Comparison of ENCODE assay signal across 23 cellular contexts in the genomic region with DNA sequence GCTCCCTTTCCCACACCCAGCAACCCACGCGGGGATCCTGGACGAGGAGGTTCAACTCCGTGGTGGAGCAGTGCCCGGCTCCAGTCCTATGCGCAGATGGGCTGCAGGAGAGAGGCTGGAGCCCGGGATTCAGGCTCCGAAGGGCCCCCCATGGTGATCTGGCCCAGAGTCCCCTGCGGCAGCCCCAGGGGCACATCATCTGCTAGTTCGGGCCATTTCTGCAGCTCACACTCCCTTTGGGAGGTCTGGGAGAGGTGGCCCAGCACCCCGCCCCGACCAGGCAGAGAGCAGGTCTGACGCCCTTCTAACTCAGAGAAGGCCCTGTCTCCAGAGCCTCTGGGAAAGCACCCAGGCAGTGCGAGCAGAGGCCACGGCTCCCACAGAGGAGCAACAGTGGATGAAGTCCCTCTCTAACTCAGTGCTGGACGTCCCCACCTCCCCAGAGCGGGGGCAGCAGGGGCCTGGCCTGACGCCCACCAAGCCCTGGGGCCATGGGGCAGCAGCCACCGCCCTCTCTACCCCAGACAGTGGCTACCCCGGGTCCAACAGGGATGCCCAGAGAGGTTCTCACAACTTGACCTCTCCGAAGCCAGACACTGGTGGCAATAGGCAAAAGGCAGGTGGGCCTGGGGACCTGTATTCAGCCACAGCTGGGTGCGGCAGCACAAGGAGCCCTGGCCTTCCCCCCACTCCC. TPM values are rescaled to one million over a fixed set of nuclear protein-coding genes. Genes with fewer than 3 reads are reported as not detected.
DNase-seq lines count a peak whose midpoint lies in the region; TF ChIP-seq lines count a peak whose summit lies in the region.
"Had no signal": no experiment of that assay in that cellular context is flagged by ENCODE, and none has a peak within 500 bp of the region (broad histone marks: within the 10 kb centered on the region; RNA-seq: fewer than 3 reads in every experiment).

No MANE protein-coding gene starts in this region.

- H3K9me3 Mint-ChIP-seq in Calu3 (ENCODE audit: low read depth, unreplicated experiment): no peaks in the 10 kb centered on the region
- H3K9me3 Mint-ChIP-seq: CD4-positive, alpha-beta T cell had no signal

- peak overlapping the region; percentile 89 for H3K9ac ChIP-seq in neural cell (ENCODE audit: low read length)
- H3K9ac ChIP-seq: BLaER1, GM23248 had no signal

- H3K27me3 ChIP-seq in neural cell (ENCODE audit: insufficient read depth, low read depth, low read length) (no peaks in the 10 kb centered on the region), stomach (peaks cover 25 to 100% (median 66%) of the 10 kb centered on the region in 3 donors)

- no peaks in the 10 kb centered on the region for H3K36me3 Mint-ChIP-seq in Calu3 (ENCODE audit: insufficient read depth, unreplicated experiment)

- intact Hi-C loops in stomach (cut with DNase I; ENCODE audit: low total_unique reads) (no loop called here), Calu3 (cut with micrococcal nuclease; ENCODE audit: unreplicated experiment) (no loop called here)

- no peak for TF ChIP-seq RAD21 in neural cell (conservative IDR thresholded peaks at IDR 0.05)

- TF ChIP-seq POLR2A in stomach (IDR thresholded peaks at IDR 0.05): no peak

- TF ChIP-seq CTCF in neural cell (IDR thresholded peaks at IDR 0.05; ENCODE audit: poor library complexity, severe bottlenecking) (no peak), stomach (IDR thresholded peaks at IDR 0.05) (no peak), Calu3 (IDR thresholded peaks at IDR 0.05; ENCODE audit: unreplicated experiment) (no peak)

- H3K9me2 ChIP-seq in neural cell (ENCODE audit: insufficient read depth, low read length): no peaks in the 10 kb centered on the region

- CTCF ChIA-PET in Calu3 (lab: Charles Lee): interaction anchor here (0.6 kb wide), 1 partner anchor 196 kb away, joined by 3 read pairs; the partner anchor contains the start of gene ARFGAP1

- BruUV-seq in Calu3 (replicated peaks; lab: Mats Ljungman, UMichigan): no TSS peak

- H3K9me3 ChIP-seq in neural cell (ENCODE audit: low read length): no peaks in the 10 kb centered on the region
- no peaks in the 10 kb centered on the region for H3K9me3 ChIP-seq in stomach
- H3K9me3 ChIP-seq: BLaER1, Caco-2, HAP-1 had no signal

- H3K36me3 ChIP-seq in neural cell (ENCODE audit: insufficient read depth, low read length): no peaks in the 10 kb centered on the region
- no peaks in the 10 kb centered on the region for H3K36me3 ChIP-seq in stomach
- H3K36me3 ChIP-seq: BLaER1, HAP-1 had no signal

- H3K4me1 ChIP-seq in stomach: peaks cover 11 to 18% (median 13%) of the 10 kb centered on the region in 4 donors
- H3K4me1 ChIP-seq: HAP-1 had no signal

- peaks cover 5% of the 10 kb centered on the region for H4K20me1 ChIP-seq in neural cell (ENCODE audit: insufficient read depth)

- H3K27ac Mint-ChIP-seq in Calu3 (ENCODE audit: unreplicated experiment): no peak overlapping the region
- H3K27ac Mint-ChIP-seq: CD4-positive, alpha-beta T cell had no signal

- H3K4me1 Mint-ChIP-seq in Calu3 (ENCODE audit: low read depth, unreplicated experiment): peaks cover 5% of the 10 kb centered on the region

- H3F3A ChIP-seq in neural cell (ENCODE audit: insufficient read depth, low read length, poor library complexity, severe bottlenecking): no peaks in the 10 kb centered on the region

- no peak for TF ChIP-seq EP300 in neural cell (conservative IDR thresholded peaks at IDR 0.05; ENCODE audit: poor library complexity, severe bottlenecking)
- TF ChIP-seq EP300 in stomach (IDR thresholded peaks at IDR 0.05): no peak

- H3K27me3 Mint-ChIP-seq in Calu3 (ENCODE audit: unreplicated experiment): peaks cover 91% of the 10 kb centered on the region

- peaks cover 78% of the 10 kb centered on the region for H3K79me2 ChIP-seq in neural cell (replicated peaks; ENCODE audit: insufficient read depth, low read length)

- H3K4me2 ChIP-seq in neural cell (ENCODE audit: low read length): no peak overlapping the region
- H3K4me2 ChIP-seq: BLaER1 had no signal

- DNase-seq in DMS 273 (lab: John Stamatoyannopoulos, UW; ENCODE audit: unreplicated experiment) (peak; percentile 58), DMS 273 treated with DMSO at 0.1 percent for 48 hours (lab: John Stamatoyannopoulos, UW) (no peak), cerebellum (ENCODE audit: low spot score) (peak; percentile 61), stomach (no peak), Calu3 (no peak), NCI-H748 (lab: John Stamatoyannopoulos, UW; ENCODE audit: unreplicated experiment) (no peak), NCI-H69 (lab: John Stamatoyannopoulos, UW) (no peak)
- DNase-seq: ACHN; Caco-2; CD4-positive, alpha-beta T cell; GDM1; GM23248; IMR-90; MV-4-11; NCI-H1694; NCI-H510A; NCI-H774; NK-92 treated with Interleukin-12 subunit alpha and Interleukin-12 subunit beta, amount 100 ng/mL, for 24 hours had no signal

- peak overlapping the region; percentile 98 for H3K4me3 ChIP-seq in neural cell (ENCODE audit: low read length)
- no peak overlapping the region for H3K4me3 ChIP-seq in stomach
- H3K4me3 ChIP-seq: BLaER1, GM23248, HAP-1 had no signal

- WGBS in stomach, 5 donors: 68 to 76% (median 70%) methylated on average over 15 to 22 of the region's 22 CpGs

- H3K4me3 Mint-ChIP-seq in Calu3 (ENCODE audit: low read depth, unreplicated experiment): no peak overlapping the region
- H3K4me3 Mint-ChIP-seq: CD4-positive, alpha-beta T cell had no signal

- no peak overlapping the region for H3K27ac ChIP-seq in neural cell (ENCODE audit: low read length)
- H3K27ac ChIP-seq in stomach: no peak overlapping the region
- H3K27ac ChIP-seq: 22Rv1, BLaER1, GM23248, HL-60 had no signal

- H2AFZ ChIP-seq in neural cell (ENCODE audit: low read depth, low read length): no peak overlapping the region
- H2AFZ ChIP-seq: GM23248 had no signal

TF ChIP-seq in neural cell, 6 proteins besides CTCF, POLR2A, EP300 and RAD21:
- TF ChIP-seq TAF1 (IDR thresholded peaks at IDR 0.05; ENCODE audit: low read depth) (no peak), SMC3 (conservative IDR thresholded peaks at IDR 0.05; ENCODE audit: poor library complexity) (no peak), MXI1 (conservative IDR thresholded peaks at IDR 0.05; ENCODE audit: poor library complexity, severe bottlenecking) (no peak), EZH2 (IDR thresholded peaks at IDR 0.05; ENCODE audit: borderline replicate concordance, insufficient read depth, low read length, poor library complexity, severe bottlenecking) (no peak), REST (IDR thresholded peaks at IDR 0.05; ENCODE audit: borderline replicate concordance) (no peak), POLR2AphosphoS5 (IDR thresholded peaks at IDR 0.05) (no peak)

RNA-seq across cellular contexts. Expression of gene KCNQ2, which starts 3.3 kb away (rescaled TPM):
- total RNA-seq in cerebellum: 116 TPM
- 84.7 and 88.8 TPM in 2 replicates for polyA plus RNA-seq in neural cell
- 238 and 304 TPM in 2 replicates for polyA minus RNA-seq in neural cell
- total RNA-seq in stomach: 1 to 10 TPM in 1 of 5 donors, not detected in 4; 2.2 TPM
- polyA plus RNA-seq in stomach: under 1 TPM in 2 of 3 donors, not detected in 1; 0.03 to 0.25 TPM
- 0.07 and 0.38 TPM in 2 replicates for total RNA-seq in Calu3 (2022)
- total RNA-seq: CD4-positive, alpha-beta T cell; GM23248; IMR-90 had no signal

RNA-seq across cellular contexts. Expression of gene EEF1A2, which starts 29.7 kb away (rescaled TPM):
- total RNA-seq in cerebellum (78.4 TPM), stomach (10 to 100 TPM in 2 of 5 donors, 1 to 10 TPM in 1, under 1 TPM in 1, not detected in 1; 0.58 to 64.8 (median 16.7) TPM), Calu3 (2022) (359 and 393 TPM in 2 replicates)
- polyA plus RNA-seq in neural cell (208 and 260 TPM in 2 replicates), stomach (10 to 100 TPM in 2 of 3 donors, 1 to 10 TPM in 1; 4.6 to 53.0 (median 25.0) TPM)
- polyA minus RNA-seq in neural cell: 235 and 244 TPM in 2 replicates
- polyA plus RNA-seq: GM23248 had no signal

RNA-seq across cellular contexts. Expression of gene PPDPF, which starts 51.4 kb away (rescaled TPM):
- total RNA-seq in cerebellum (48.6 TPM), stomach (100 to 1,000 TPM in 2 of 5 donors, 10 to 100 TPM in 2, 1 to 10 TPM in 1; 1.8 to 213 (median 84.8) TPM), Calu3 (2022) (517 and 545 TPM in 2 replicates)
- polyA plus RNA-seq in neural cell (95.1 and 106 TPM in 2 replicates), stomach (100 to 1,000 TPM; 570 to 756 (median 749) TPM)
- 103 and 119 TPM in 2 replicates for polyA minus RNA-seq in neural cell

Comparison
In these comparisons a context has a peak if more than half of its experiments do, and no peak if none do; other contexts are left out.
1. DNase-seq: peak in DMS 273 (single experiment) and cerebellum (single experiment); none in DMS 273 treated with DMSO at 0.1 percent for 48 hours (single experiment), stomach (single experiment), Calu3 (single experiment), NCI-H748 (single experiment) and NCI-H69 (single experiment).
2. RNA of gene KCNQ2, which starts 3.3 kb away (total RNA-seq): 116 TPM in cerebellum (single experiment); 0.07 to 0.38 TPM in Calu3 and 2.2 TPM in stomach; every median in the first group is over 10 times any median in the second.